22 cellular contexts compared by ENCODE assay signal in genomic region chr2:192011196-192011595, GRCh38.
"Had no signal": no experiment of that assay in that cellular context is flagged by ENCODE, and none has a peak within 500 bp of the region (broad histone marks: within the 10 kb centered on the region; RNA-seq: fewer than 3 reads in every experiment).

No MANE protein-coding gene starts in this region.

- H3K4me1 ChIP-seq: breast epithelium, gastrocnemius medialis, parathyroid adenoma, right lobe of liver, upper lobe of right lung had no signal

- DNase-seq: activated CD4-positive, alpha-beta T cell treated with anti-CD3 and anti-CD28 coated beads for 36 hours; activated CD4-positive, alpha-beta T cell treated with anti-CD3 and anti-CD28 coated beads, Interleukin-2, amount 50 U/mL, for 48 hours; activated gamma-delta T cell; amygdala; cerebellar nuclear complex; effector memory CD8-positive, alpha-beta T cell; gastrocnemius medialis; head of caudate nucleus; naive thymus-derived CD4-positive, alpha-beta T cell; right lobe of liver; small intestine; stimulated activated CD4-positive, alpha-beta T cell treated with anti-CD3 and anti-CD28 coated beads, Interleukin-4, amount 100 ng/mL, for 4 hours; SW 1271; T-helper 2 cell; upper lobe of right lung; WERI-Rb-1 had no signal

- H3K36me3 Mint-ChIP-seq: activated naive CD8-positive, alpha-beta T cell; memory B cell; naive thymus-derived CD4-positive, alpha-beta T cell; stimulated activated memory B cell treated with anti-CD40 and anti-IgM and Interleukin-4, amounts not matched to agents 10 μg/mL and 1 μg/mL and 100 μg/mL, for 72 hours had no signal

- H3K9ac ChIP-seq: parathyroid adenoma had no signal

- H3K4me3 Mint-ChIP-seq: activated CD4-positive, alpha-beta T cell treated with anti-CD3 and anti-CD28 coated beads for 36 hours; activated naive CD8-positive, alpha-beta T cell; effector memory CD8-positive, alpha-beta T cell; memory B cell; naive thymus-derived CD4-positive, alpha-beta T cell; stimulated activated memory B cell treated with anti-CD40 and anti-IgM and Interleukin-4, amounts not matched to agents 10 μg/mL and 1 μg/mL and 100 μg/mL, for 72 hours had no signal

- H3K27ac ChIP-seq: breast epithelium, gastrocnemius medialis, parathyroid adenoma, right lobe of liver, thoracic aorta, upper lobe of right lung, WERI-Rb-1 had no signal

- H3K4me1 Mint-ChIP-seq: activated CD4-positive, alpha-beta T cell treated with anti-CD3 and anti-CD28 coated beads for 36 hours; memory B cell; naive thymus-derived CD4-positive, alpha-beta T cell; stimulated activated memory B cell treated with anti-CD40 and anti-IgM and Interleukin-4, amounts not matched to agents 10 μg/mL and 1 μg/mL and 100 μg/mL, for 72 hours had no signal

- H3K27ac Mint-ChIP-seq: activated CD4-positive, alpha-beta T cell treated with anti-CD3 and anti-CD28 coated beads for 36 hours; activated naive CD8-positive, alpha-beta T cell; effector memory CD8-positive, alpha-beta T cell; memory B cell; naive thymus-derived CD4-positive, alpha-beta T cell; stimulated activated memory B cell treated with anti-CD40 and anti-IgM and Interleukin-4, amounts not matched to agents 10 μg/mL and 1 μg/mL and 100 μg/mL, for 72 hours had no signal

- H3K27me3 ChIP-seq: breast epithelium, gastrocnemius medialis, right lobe of liver, upper lobe of right lung had no signal

- FAIRE-seq: small intestine had no signal

- H3K9me3 Mint-ChIP-seq: effector memory CD8-positive, alpha-beta T cell; memory B cell; naive thymus-derived CD4-positive, alpha-beta T cell; stimulated activated memory B cell treated with anti-CD40 and anti-IgM and Interleukin-4, amounts not matched to agents 10 μg/mL and 1 μg/mL and 100 μg/mL, for 72 hours had no signal

- H3K9me3 ChIP-seq: breast epithelium, gastrocnemius medialis, right lobe of liver, thoracic aorta had no signal

- H2AFZ ChIP-seq: parathyroid adenoma had no signal

- H3K27me3 Mint-ChIP-seq: stimulated activated memory B cell treated with anti-CD40 and anti-IgM and Interleukin-4, amounts not matched to agents 10 μg/mL and 1 μg/mL and 100 μg/mL, for 72 hours had no signal

- H3K4me3 ChIP-seq: breast epithelium, gastrocnemius medialis, right lobe of liver, thoracic aorta, upper lobe of right lung had no signal

- H3K79me2 ChIP-seq: parathyroid adenoma had no signal

- H3K36me3 ChIP-seq: breast epithelium, gastrocnemius medialis, right lobe of liver, thoracic aorta, upper lobe of right lung, WERI-Rb-1 had no signal
